ENCODE assay signal across 34 cellular contexts in genomic region chr3:11197471-11197870, GRCh38. TPM values are rescaled to one million over a fixed set of nuclear protein-coding genes. Genes with fewer than 3 reads are reported as not detected.
DNase-seq lines count a peak whose midpoint lies in the region; ATAC-seq and TF ChIP-seq lines count a peak whose summit lies in the region.
"Had no signal": no experiment of that assay in that cellular context is flagged by ENCODE, and none has a peak within 500 bp of the region (broad histone marks: within the 10 kb centered on the region; RNA-seq: fewer than 3 reads in every experiment).

No MANE protein-coding gene starts in this region.

- no peak for TF ChIP-seq CTCF in SK-N-SH (IDR thresholded peaks at IDR 0.05)
- no peak for TF ChIP-seq CTCF in fibroblast of the aortic adventitia (IDR thresholded peaks at IDR 0.05; ENCODE audit: insufficient read depth, low read length)
- TF ChIP-seq CTCF in GM13976 (IDR thresholded peaks at IDR 0.05; ENCODE audit: borderline replicate concordance, control extremely low read depth, extremely low read depth, insufficient read depth, missing control alignments): no peak

- no peaks in the 10 kb centered on the region for H3K27me3 ChIP-seq in SK-N-SH (ENCODE audit: insufficient read depth)
- H3K27me3 ChIP-seq: cardiac muscle cell, colonic mucosa, gastrocnemius medialis, SJCRH30, thyroid gland had no signal

- H3K4me2 ChIP-seq in SK-N-SH: peak overlapping the region; percentile 72; the same call in 1 of the 2 replicates
- H3K4me2 ChIP-seq: KMS-11 had no signal

- H3K36me3 ChIP-seq in SK-N-SH (replicated peaks in 1 of 2; ENCODE audit: control insufficient read depth in 1 of 2, insufficient read depth in 2 of 2, low read length in 1 of 2): peaks cover 0 to 10% of the 10 kb centered on the region in 2 experiments
- H3K36me3 ChIP-seq: cardiac muscle cell, colonic mucosa, gastrocnemius medialis, SJCRH30, stomach, thyroid gland, WERI-Rb-1 had no signal

- H3F3A ChIP-seq in SK-N-SH (replicated peaks; ENCODE audit: insufficient read depth): peaks cover 72% of the 10 kb centered on the region

- no peaks in the 10 kb centered on the region for H4K20me1 ChIP-seq in SK-N-SH (ENCODE audit: insufficient read depth)

- peaks cover 31 to 38% of the 10 kb centered on the region in 2 experiments for H3K4me1 ChIP-seq in SK-N-SH (ENCODE audit: control insufficient read depth in 1 of 2, insufficient read depth in 2 of 2, low read depth in 1 of 2, low read length in 1 of 2)
- H3K4me1 ChIP-seq: colonic mucosa had no signal

- no peak for DNase-seq in HEK293T (ENCODE audit: extremely low spot score)
- DNase-seq in SK-N-SH: no peak
- DNase-seq in fibroblast of the aortic adventitia (ENCODE audit: low read depth): peak; percentile 59
- no peak for DNase-seq in NCI-H345 (lab: John Stamatoyannopoulos, UW)
- DNase-seq in GM13976 (ENCODE audit: low spot score): no peak
- DNase-seq: activated CD4-positive, alpha-beta T cell treated with anti-CD3 and anti-CD28 coated beads for 48 hours; activated effector memory CD4-positive, alpha-beta T cell treated with anti-CD3 and anti-CD28 coated beads, Interleukin-2, amount 50 U/mL, for 16 hours; activated naive CD8-positive, alpha-beta T cell treated with anti-CD3 and anti-CD28 coated beads for 36 hours; anterior cingulate cortex; Calu3; CD4-positive, CD25-positive, alpha-beta regulatory T cell; colonic mucosa; DND-41; gastrocnemius medialis; hippocampal formation; MM.1S; mucosa of descending colon; natural killer cell; NCI-H1105 treated with DMSO at 0.1 percent for 48 hours; NCI-H187 treated with DMSO at 0.1 percent for 48 hours; NCI-H2171 treated with DMSO at 0.1 percent for 48 hours; NCI-H526; nucleus accumbens; SJCRH30; stimulated activated CD4-positive, alpha-beta T cell treated with anti-CD3 and anti-CD28 coated beads, Interleukin-4, amount 100 ng/mL, for 1 hour; stomach; T-cell; thyroid gland; WERI-Rb-1 had no signal

- no peak for TF ChIP-seq RAD21 in SK-N-SH (IDR thresholded peaks at IDR 0.05; ENCODE audit: low read length)

- no peak for TF ChIP-seq EP300 in SK-N-SH (IDR thresholded peaks at IDR 0.05; ENCODE audit: borderline replicate concordance in 1 of 2, low read depth in 1 of 2, low read length in 1 of 2)

- 0 out of 4 replicates have a peak overlapping the region, but pooled peaks of 1 of the 2 experiments have one; percentile 12 for H3K4me3 ChIP-seq in SK-N-SH (ENCODE audit: low read depth in 2 of 2, low read length in 1 of 2)
- no peak overlapping the region for H3K4me3 ChIP-seq in fibroblast of the aortic adventitia (ENCODE audit: low read depth, low read length)
- H3K4me3 ChIP-seq: cardiac muscle cell, colonic mucosa, gastrocnemius medialis, mucosa of descending colon, SJCRH30, stomach, thyroid gland had no signal

- ATAC-seq in GM21367 (IDR thresholded peaks at IDR 0.05; ENCODE audit: unreplicated experiment): no peak
- ATAC-seq in activated CD4-positive, CD25-positive, alpha-beta regulatory T cell treated with anti-CD3 and anti-CD28 coated beads, Interleukin-2, amount 50 U/mL, for 24 hours: no peak
- ATAC-seq: esophagus mucosa, gastrocnemius medialis, mucosa of descending colon, natural killer cell, T-cell had no signal

- H3K27ac ChIP-seq in SK-N-SH (ENCODE audit: low read depth in 2 of 2, low read length in 1 of 2): peak overlapping the region; percentile 80 to 94
- H3K27ac ChIP-seq: cardiac muscle cell, colonic mucosa, gastrocnemius medialis, KMS-11, SJCRH30, thyroid gland, WERI-Rb-1 had no signal

- no peaks in the 10 kb centered on the region for H3K9me3 ChIP-seq in SK-N-SH
- H3K9me3 ChIP-seq: colonic mucosa, gastrocnemius medialis, mucosa of descending colon, SJCRH30, thyroid gland had no signal

- no peak overlapping the region for H2AFZ ChIP-seq in SK-N-SH (ENCODE audit: low read depth)

- in situ Hi-C loops in GM13976 (cut with MboI; ENCODE audit: low sequenced_read_pairs, unreplicated experiment): no loop called here

- CTCF ChIA-PET in HEK293T (lab: Yijun Ruan, JAX) (no interaction called here), SK-N-SH (lab: Yijun Ruan, JAX) (interaction anchor here (1.1 to 2.6 kb wide), 6 partner anchors 13 to 252 kb away, joined by 3 to 17 read pairs (median 4); no protein-coding TSS in a partner anchor)

- POLR2A ChIA-PET in HEK293T (lab: Yijun Ruan, JAX): interaction anchor here (2.0 kb wide), 1 partner anchor 75 kb away, joined by 6 read pairs; the partner anchor contains the start of gene ATG7
- POLR2A ChIA-PET in SK-N-SH (lab: Yijun Ruan, JAX): no interaction called here

- no peaks in the 10 kb centered on the region for H3K9me2 ChIP-seq in SK-N-SH

- 11% methylated on average over 1 of the region's 1 CpG for WGBS in SK-N-SH (ENCODE audit: low lambda C conversion rate)

- H3K9ac ChIP-seq in SK-N-SH: peak overlapping the region; percentile 56
- H3K9ac ChIP-seq: KMS-11 had no signal

- peaks cover 71% of the 10 kb centered on the region for H3K79me2 ChIP-seq in SK-N-SH (ENCODE audit: insufficient read depth)

TF ChIP-seq in HEK293T, 16 proteins besides CTCF, POLR2A, EP300 and RAD21:
- no peak for TF ChIP-seq FOXK2 (IDR thresholded peaks at IDR 0.05)
- peak; percentile 29 for TF ChIP-seq PKNOX1 (IDR thresholded peaks at IDR 0.05)
- TF ChIP-seq BHLHE40 (IDR thresholded peaks at IDR 0.05; ENCODE audit: borderline replicate concordance): no peak
- TF ChIP-seq SUZ12 (IDR thresholded peaks at IDR 0.05): no peak
- peak; percentile 83; the same call in 1 of the 2 replicates for TF ChIP-seq CTBP1 (IDR thresholded peaks at IDR 0.05; ENCODE audit: borderline replicate concordance)
- TF ChIP-seq NFRKB (IDR thresholded peaks at IDR 0.05): no peak

TF ChIP-seq in SK-N-SH, 30 proteins besides CTCF, POLR2A, EP300 and RAD21:
- TF ChIP-seq TCF12 (IDR thresholded peaks at IDR 0.05) (0 out of 2 replicates have a peak, but pooled peaks have one; percentile 11), USF1 (IDR thresholded peaks at IDR 0.05; ENCODE audit: borderline replicate concordance, low read depth) (no peak), SIN3A (IDR thresholded peaks at IDR 0.05; ENCODE audit: borderline replicate concordance, low read depth, low read length) (no peak), EZH2phosphoT487 (IDR thresholded peaks at IDR 0.05; ENCODE audit: borderline replicate concordance, low read depth) (no peak), MXI1 (IDR thresholded peaks at IDR 0.05; ENCODE audit: low read depth, low read length) (no peak), FOSL2 (IDR thresholded peaks at IDR 0.05; ENCODE audit: borderline replicate concordance, low read depth) (no peak), RFX5 (IDR thresholded peaks at IDR 0.05; ENCODE audit: low read length) (no peak), NFIC (IDR thresholded peaks at IDR 0.05; ENCODE audit: borderline replicate concordance) (no peak)

RNA-seq across cellular contexts. Expression of gene HRH1, which starts 43.2 kb away (rescaled TPM):
- 6.2 and 7.7 TPM in 2 replicates for polyA plus RNA-seq in SK-N-SH (2012; rRNA removed)
- 6.9 and 7.3 TPM in 2 replicates for polyA plus RNA-seq in SK-N-SH (2012; cell fraction: cytosol; rRNA removed)
- polyA plus RNA-seq in SK-N-SH (2012; cell fraction: nucleus; rRNA removed): 3.6 and 7.6 TPM in 2 replicates
- total RNA-seq in fibroblast of the aortic adventitia (ENCODE audit: low replicate concordance): 7.4 and 20.6 TPM in 2 replicates
- total RNA-seq: cardiac muscle cell, natural killer cell had no signal
- polyA plus RNA-seq: cardiac muscle cell had no signal
